In the genomic region with DNA sequence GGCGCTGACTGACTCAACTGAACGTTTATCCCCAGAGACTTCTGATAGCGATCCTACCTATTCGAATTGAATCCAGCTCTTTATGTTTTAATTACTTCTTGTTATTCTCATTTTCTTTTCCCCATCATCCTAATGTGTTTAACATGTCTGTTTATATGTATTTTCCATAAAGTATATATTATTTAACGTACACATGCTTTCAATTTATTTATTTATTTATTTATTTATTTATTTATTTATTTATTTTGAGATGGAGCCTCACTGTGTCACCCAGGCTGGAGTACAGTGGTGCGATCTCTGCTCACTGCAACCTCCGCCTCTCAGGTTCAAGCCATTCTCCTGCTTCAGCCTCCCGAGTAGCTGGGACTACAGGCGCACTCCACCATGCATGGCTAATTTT, we compare ENCODE assay signal across 1 cellular context.
TF ChIP-seq lines count a peak whose summit lies in the region.

No MANE protein-coding gene starts in this region.

TF ChIP-seq in HEK293, 187 proteins besides CTCF, POLR2A, EP300 and RAD21 (continued from another document):
- 0 out of 2 replicates have a peak, but pooled peaks have one; percentile 43 for TF ChIP-seq ZNF791 (tag by site-specific recombination; IDR thresholded peaks at IDR 0.05)
- peak; percentile 80 for TF ChIP-seq ZNF426 (tag by site-specific recombination; IDR thresholded peaks at IDR 0.05)
- 0 out of 2 replicates have a peak, but pooled peaks have one; percentile 16 for TF ChIP-seq ZNF138 (tag by site-specific recombination; IDR thresholded peaks at IDR 0.05; ENCODE audit: borderline replicate concordance)
- 0 out of 2 replicates have a peak, but pooled peaks have one; percentile 13 for TF ChIP-seq ZNF654 (tag by site-specific recombination; IDR thresholded peaks at IDR 0.05; ENCODE audit: low read depth)
- 0 out of 2 replicates have a peak, but pooled peaks have one; percentile 15 for TF ChIP-seq ZNF266 (tag by site-specific recombination; IDR thresholded peaks at IDR 0.05; ENCODE audit: low read depth)
- TF ChIP-seq, protein P1, sequence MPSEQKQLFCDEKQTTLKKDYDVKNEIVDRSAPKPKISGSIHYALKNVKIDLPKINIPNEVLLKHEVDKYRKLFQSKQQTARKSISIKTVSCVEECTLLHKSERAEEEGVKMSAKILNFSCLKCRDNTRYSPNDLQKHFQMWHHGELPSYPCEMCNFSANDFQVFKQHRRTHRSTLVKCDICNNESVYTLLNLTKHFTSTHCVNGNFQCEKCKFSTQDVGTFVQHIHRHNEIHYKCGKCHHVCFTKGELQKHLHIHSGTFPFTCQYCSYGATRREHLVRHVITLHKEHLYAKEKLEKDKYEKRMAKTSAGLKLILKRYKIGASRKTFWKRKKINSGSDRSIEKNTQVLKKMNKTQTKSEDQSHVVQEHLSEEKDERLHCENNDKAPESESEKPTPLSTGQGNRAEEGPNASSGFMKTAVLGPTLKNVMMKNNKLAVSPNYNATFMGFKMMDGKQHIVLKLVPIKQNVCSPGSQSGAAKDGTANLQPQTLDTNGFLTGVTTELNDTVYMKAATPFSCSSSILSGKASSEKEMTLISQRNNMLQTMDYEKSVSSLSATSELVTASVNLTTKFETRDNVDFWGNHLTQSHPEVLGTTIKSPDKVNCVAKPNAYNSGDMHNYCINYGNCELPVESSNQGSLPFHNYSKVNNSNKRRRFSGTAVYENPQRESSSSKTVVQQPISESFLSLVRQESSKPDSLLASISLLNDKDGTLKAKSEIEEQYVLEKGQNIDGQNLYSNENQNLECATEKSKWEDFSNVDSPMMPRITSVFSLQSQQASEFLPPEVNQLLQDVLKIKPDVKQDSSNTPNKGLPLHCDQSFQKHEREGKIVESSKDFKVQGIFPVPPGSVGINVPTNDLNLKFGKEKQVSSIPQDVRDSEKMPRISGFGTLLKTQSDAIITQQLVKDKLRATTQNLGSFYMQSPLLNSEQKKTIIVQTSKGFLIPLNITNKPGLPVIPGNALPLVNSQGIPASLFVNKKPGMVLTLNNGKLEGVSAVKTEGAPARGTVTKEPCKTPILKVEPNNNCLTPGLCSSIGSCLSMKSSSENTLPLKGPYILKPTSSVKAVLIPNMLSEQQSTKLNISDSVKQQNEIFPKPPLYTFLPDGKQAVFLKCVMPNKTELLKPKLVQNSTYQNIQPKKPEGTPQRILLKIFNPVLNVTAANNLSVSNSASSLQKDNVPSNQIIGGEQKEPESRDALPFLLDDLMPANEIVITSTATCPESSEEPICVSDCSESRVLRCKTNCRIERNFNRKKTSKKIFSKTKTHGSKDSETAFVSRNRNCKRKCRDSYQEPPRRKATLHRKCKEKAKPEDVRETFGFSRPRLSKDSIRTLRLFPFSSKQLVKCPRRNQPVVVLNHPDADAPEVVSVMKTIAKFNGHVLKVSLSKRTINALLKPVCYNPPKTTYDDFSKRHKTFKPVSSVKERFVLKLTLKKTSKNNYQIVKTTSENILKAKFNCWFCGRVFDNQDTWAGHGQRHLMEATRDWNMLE (tag by site-specific recombination; conservative IDR thresholded peaks at IDR 0.05; ENCODE audit: low read depth) = peak; percentile 78
- TF ChIP-seq, protein P2, sequence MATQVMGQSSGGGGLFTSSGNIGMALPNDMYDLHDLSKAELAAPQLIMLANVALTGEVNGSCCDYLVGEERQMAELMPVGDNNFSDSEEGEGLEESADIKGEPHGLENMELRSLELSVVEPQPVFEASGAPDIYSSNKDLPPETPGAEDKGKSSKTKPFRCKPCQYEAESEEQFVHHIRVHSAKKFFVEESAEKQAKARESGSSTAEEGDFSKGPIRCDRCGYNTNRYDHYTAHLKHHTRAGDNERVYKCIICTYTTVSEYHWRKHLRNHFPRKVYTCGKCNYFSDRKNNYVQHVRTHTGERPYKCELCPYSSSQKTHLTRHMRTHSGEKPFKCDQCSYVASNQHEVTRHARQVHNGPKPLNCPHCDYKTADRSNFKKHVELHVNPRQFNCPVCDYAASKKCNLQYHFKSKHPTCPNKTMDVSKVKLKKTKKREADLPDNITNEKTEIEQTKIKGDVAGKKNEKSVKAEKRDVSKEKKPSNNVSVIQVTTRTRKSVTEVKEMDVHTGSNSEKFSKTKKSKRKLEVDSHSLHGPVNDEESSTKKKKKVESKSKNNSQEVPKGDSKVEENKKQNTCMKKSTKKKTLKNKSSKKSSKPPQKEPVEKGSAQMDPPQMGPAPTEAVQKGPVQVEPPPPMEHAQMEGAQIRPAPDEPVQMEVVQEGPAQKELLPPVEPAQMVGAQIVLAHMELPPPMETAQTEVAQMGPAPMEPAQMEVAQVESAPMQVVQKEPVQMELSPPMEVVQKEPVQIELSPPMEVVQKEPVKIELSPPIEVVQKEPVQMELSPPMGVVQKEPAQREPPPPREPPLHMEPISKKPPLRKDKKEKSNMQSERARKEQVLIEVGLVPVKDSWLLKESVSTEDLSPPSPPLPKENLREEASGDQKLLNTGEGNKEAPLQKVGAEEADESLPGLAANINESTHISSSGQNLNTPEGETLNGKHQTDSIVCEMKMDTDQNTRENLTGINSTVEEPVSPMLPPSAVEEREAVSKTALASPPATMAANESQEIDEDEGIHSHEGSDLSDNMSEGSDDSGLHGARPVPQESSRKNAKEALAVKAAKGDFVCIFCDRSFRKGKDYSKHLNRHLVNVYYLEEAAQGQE (tag by site-specific recombination; IDR thresholded peaks at IDR 0.05) = peak; percentile 67
- TF ChIP-seq ZNF629 (tag by site-specific recombination; IDR thresholded peaks at IDR 0.05) = peak; percentile 28; the same call in 1 of the 2 replicates
- TF ChIP-seq ZNF292 (tag by site-specific recombination; IDR thresholded peaks at IDR 0.05; ENCODE audit: borderline replicate concordance, low read depth) = peak; percentile 71; the same call in 1 of the 2 replicates
- TF ChIP-seq ZNF560 (tag by site-specific recombination; IDR thresholded peaks at IDR 0.05; ENCODE audit: borderline replicate concordance) = 0 out of 2 replicates have a peak, but pooled peaks have one; percentile 25
- TF ChIP-seq, protein P3, sequence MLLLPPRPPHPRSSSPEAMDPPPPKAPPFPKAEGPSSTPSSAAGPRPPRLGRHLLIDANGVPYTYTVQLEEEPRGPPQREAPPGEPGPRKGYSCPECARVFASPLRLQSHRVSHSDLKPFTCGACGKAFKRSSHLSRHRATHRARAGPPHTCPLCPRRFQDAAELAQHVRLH (tag by site-specific recombination; IDR thresholded peaks at IDR 0.05) = 0 out of 2 replicates have a peak, but pooled peaks have one; percentile 23
- peak; percentile 70 for TF ChIP-seq ZNF623 (tag by site-specific recombination; IDR thresholded peaks at IDR 0.05)
- TF ChIP-seq, protein P4, sequence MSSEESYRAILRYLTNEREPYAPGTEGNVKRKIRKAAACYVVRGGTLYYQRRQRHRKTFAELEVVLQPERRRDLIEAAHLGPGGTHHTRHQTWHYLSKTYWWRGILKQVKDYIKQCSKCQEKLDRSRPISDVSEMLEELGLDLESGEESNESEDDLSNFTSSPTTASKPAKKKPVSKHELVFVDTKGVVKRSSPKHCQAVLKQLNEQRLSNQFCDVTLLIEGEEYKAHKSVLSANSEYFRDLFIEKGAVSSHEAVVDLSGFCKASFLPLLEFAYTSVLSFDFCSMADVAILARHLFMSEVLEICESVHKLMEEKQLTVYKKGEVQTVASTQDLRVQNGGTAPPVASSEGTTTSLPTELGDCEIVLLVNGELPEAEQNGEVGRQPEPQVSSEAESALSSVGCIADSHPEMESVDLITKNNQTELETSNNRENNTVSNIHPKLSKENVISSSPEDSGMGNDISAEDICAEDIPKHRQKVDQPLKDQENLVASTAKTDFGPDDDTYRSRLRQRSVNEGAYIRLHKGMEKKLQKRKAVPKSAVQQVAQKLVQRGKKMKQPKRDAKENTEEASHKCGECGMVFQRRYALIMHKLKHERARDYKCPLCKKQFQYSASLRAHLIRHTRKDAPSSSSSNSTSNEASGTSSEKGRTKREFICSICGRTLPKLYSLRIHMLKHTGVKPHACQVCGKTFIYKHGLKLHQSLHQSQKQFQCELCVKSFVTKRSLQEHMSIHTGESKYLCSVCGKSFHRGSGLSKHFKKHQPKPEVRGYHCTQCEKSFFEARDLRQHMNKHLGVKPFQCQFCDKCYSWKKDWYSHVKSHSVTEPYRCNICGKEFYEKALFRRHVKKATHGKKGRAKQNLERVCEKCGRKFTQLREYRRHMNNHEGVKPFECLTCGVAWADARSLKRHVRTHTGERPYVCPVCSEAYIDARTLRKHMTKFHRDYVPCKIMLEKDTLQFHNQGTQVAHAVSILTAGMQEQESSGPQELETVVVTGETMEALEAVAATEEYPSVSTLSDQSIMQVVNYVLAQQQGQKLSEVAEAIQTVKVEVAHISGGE (tag by site-specific recombination; conservative IDR thresholded peaks at IDR 0.05; ENCODE audit: low read depth) = peak; percentile 68
- TF ChIP-seq ZNF433 (tag by site-specific recombination; IDR thresholded peaks at IDR 0.05; ENCODE audit: low read depth) = peak; percentile 66
- 0 out of 2 replicates have a peak, but pooled peaks have one; percentile 37 for TF ChIP-seq ZBTB21 (tag by site-specific recombination; IDR thresholded peaks at IDR 0.05)
- TF ChIP-seq ZNF140 (tag by site-specific recombination; IDR thresholded peaks at IDR 0.05) = peak; percentile 72; the same call in 1 of the 2 replicates
- TF ChIP-seq ZNF555 (tag by site-specific recombination; conservative IDR thresholded peaks at IDR 0.05) = peak; percentile 77
- peak; percentile 89 for TF ChIP-seq ZNF394 (tag by site-specific recombination; IDR thresholded peaks at IDR 0.05; ENCODE audit: borderline replicate concordance)
- peak; percentile 55; the same call in 1 of the 2 replicates for TF ChIP-seq ZBTB8A (tag by site-specific recombination; IDR thresholded peaks at IDR 0.05)
- TF ChIP-seq ZNF202 (tag by site-specific recombination; IDR thresholded peaks at IDR 0.05; ENCODE audit: borderline replicate concordance) = peak; percentile 19; the same call in 1 of the 2 replicates
